Comparison of ENCODE assay signal across 29 cellular contexts in the genomic region with DNA sequence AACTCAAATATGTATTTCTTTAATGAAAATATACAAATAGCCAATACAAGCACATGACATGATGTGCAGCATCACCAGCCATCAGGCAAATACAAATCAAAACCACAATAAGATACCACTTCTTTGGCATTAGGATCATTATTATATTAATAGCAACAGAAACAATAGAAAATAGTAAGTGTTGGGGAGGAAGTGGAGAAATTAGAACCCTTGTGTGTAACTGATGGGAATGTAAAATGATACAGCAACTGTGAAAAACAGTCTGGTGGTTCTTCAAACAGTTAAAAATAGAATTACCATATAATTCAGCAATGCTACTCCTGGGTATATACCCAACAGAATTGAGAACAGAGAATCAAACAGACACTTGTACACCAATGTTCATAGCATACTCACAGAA. TPM values are rescaled to one million over a fixed set of nuclear protein-coding genes. Genes with fewer than 3 reads are reported as not detected.
"Had no signal": no experiment of that assay in that cellular context is flagged by ENCODE, and none has a peak within 500 bp of the region (broad histone marks: within the 10 kb centered on the region; RNA-seq: fewer than 3 reads in every experiment).

No MANE protein-coding gene starts in this region.

- DNase-seq: activated CD4-positive, alpha-beta T cell treated with anti-CD3 and anti-CD28 coated beads, Interleukin-2, amount 10 ng/mL, durations not matched to agents 24 days and 14 days; activated CD4-positive, alpha-beta T cell treated with anti-CD3 and anti-CD28 coated beads, Interleukin-2, amount 50 U/mL, for 4 hours; activated CD8-positive, alpha-beta T cell treated with anti-CD3 and anti-CD28 coated beads, Interleukin-2, amount 10 ng/mL, durations not matched to agents 7 days and 5 days; activated gamma-delta T cell; activated naive CD4-positive, alpha-beta T cell treated with Interleukin-2 at 50 U/mL for 16 hours; activated naive CD8-positive, alpha-beta T cell treated with anti-CD3 and anti-CD28 coated beads, Interleukin-2, amount 10 ng/mL, durations not matched to agents 7 days and 5 days; activated T-cell treated with anti-CD3 and anti-CD28 coated beads, Interleukin-2, amount 50 U/mL, for 24 hours; amygdala; caudate nucleus; cerebellar nuclear complex; Kasumi-1; KG1; MG63; NCI-H1105 treated with DMSO at 0.1 percent for 48 hours; NCI-H1436; NCI-H1694; NCI-H1930; NCI-H2081 treated with DMSO at 0.1 percent for 48 hours; NCI-H345; NCI-H69; SHP77 treated with DMSO at 0.1 percent for 48 hours; SK-N-SH had no signal

- H3K4me3 ChIP-seq: ascending aorta, MG63, SJSA1 had no signal

- H3K36me3 ChIP-seq: ascending aorta, MG63, SJSA1 had no signal

- H3K9ac ChIP-seq: SK-N-SH had no signal

- H3K27ac ChIP-seq: ascending aorta, SJSA1 had no signal

- H3K4me2 ChIP-seq: SK-N-SH had no signal

- H3K27me3 ChIP-seq: ascending aorta, SJSA1 had no signal

- ATAC-seq: activated CD8-positive, alpha-beta T cell treated with anti-CD3 and anti-CD28 coated beads, Interleukin-2, amount 10 ng/mL, durations not matched to agents 7 days and 5 days; Panc1 had no signal

- H3K9me3 ChIP-seq: MG63, SJSA1, SK-N-SH had no signal

- H3K4me1 ChIP-seq: ascending aorta, SJSA1 had no signal

RNA-seq across cellular contexts. Expression of gene FCER1A, which starts 40.8 kb away (rescaled TPM):
- total RNA-seq: activated CD4-positive, alpha-beta T cell treated with anti-CD3 and anti-CD28 coated beads, Interleukin-2, amount 10 ng/mL, durations not matched to agents 24 days and 14 days; activated CD8-positive, alpha-beta T cell treated with anti-CD3 and anti-CD28 coated beads, Interleukin-2, amount 10 ng/mL, durations not matched to agents 7 days and 5 days; activated naive CD8-positive, alpha-beta T cell treated with anti-CD3 and anti-CD28 coated beads, Interleukin-2, amount 10 ng/mL, durations not matched to agents 7 days and 5 days; activated T-helper 2 cell treated with anti-CD3 and anti-CD28 coated beads, Interferon-gamma antibody, Interleukin-2, Interleukin-4, amounts not matched to agents 10 μg/mL and 5 μg/mL and 100 μg/mL, durations not matched to agents 14 hours and 24 hours and 36 hours; ascending aorta; bronchial epithelial cell; RPMI7951; SJSA1 had no signal
- polyA plus RNA-seq: SK-N-SH had no signal

RNA-seq across cellular contexts. Expression of gene ACKR1, which starts 56.6 kb away (rescaled TPM):
- total RNA-seq: activated CD4-positive, alpha-beta T cell treated with anti-CD3 and anti-CD28 coated beads, Interleukin-2, amount 10 ng/mL, durations not matched to agents 24 days and 14 days; activated CD8-positive, alpha-beta T cell treated with anti-CD3 and anti-CD28 coated beads, Interleukin-2, amount 10 ng/mL, durations not matched to agents 7 days and 5 days; activated naive CD8-positive, alpha-beta T cell treated with anti-CD3 and anti-CD28 coated beads, Interleukin-2, amount 10 ng/mL, durations not matched to agents 7 days and 5 days; activated T-helper 2 cell treated with anti-CD3 and anti-CD28 coated beads, Interferon-gamma antibody, Interleukin-2, Interleukin-4, amounts not matched to agents 10 μg/mL and 5 μg/mL and 100 μg/mL, durations not matched to agents 14 hours and 24 hours and 36 hours; bronchial epithelial cell; NCI-H460; RPMI7951; SJSA1 had no signal
